8 cellular contexts compared by ENCODE assay signal in genomic region chr10:63464402-63465292, GRCh38. TPM values are rescaled to one million over a fixed set of nuclear protein-coding genes. Genes with fewer than 3 reads are reported as not detected.
DNase-seq lines count a peak whose midpoint lies in the region; ATAC-seq and TF ChIP-seq lines count a peak whose summit lies in the region.

No MANE protein-coding gene starts in this region.

- H3K4me2 ChIP-seq in HCT116 (ENCODE audit: low read length) (peak overlapping the region; percentile 77), MM.1S (ENCODE audit: low read depth, low read length) (peak overlapping the region; percentile 81), skeletal muscle satellite cell (ENCODE audit: low read length) (peak overlapping the region; percentile 83)

- no peaks in the 10 kb centered on the region for H3K36me3 ChIP-seq in HCT116 (ENCODE audit: control insufficient read depth in 1 of 2, insufficient read depth in 2 of 2, low read length in 2 of 2)
- H3K36me3 ChIP-seq in MM.1S (replicated peaks; ENCODE audit: insufficient read depth, low read length): no peaks in the 10 kb centered on the region
- no peaks in the 10 kb centered on the region for H3K36me3 ChIP-seq in skeletal muscle satellite cell (ENCODE audit: insufficient read depth, low read length)

- peak overlapping the region; percentile 79 for H3K27ac ChIP-seq in HCT116 (ENCODE audit: low read depth, low read length)
- H3K27ac ChIP-seq in MM.1S (ENCODE audit: low read length): no peak overlapping the region

- peak overlapping the region; percentile 78 to 88 for H3K4me3 ChIP-seq in HCT116 (replicated peaks in 1 of 2; ENCODE audit: low read depth in 1 of 2, low read length in 2 of 2)
- H3K4me3 ChIP-seq in MM.1S (ENCODE audit: low read length): peak overlapping the region; percentile 90
- peak overlapping the region; percentile 98 for H3K4me3 ChIP-seq in skeletal muscle satellite cell (ENCODE audit: low read length)

- TF ChIP-seq RAD21 in HCT116 (IDR thresholded peaks at IDR 0.05; ENCODE audit: low read depth): 0 out of 2 replicates have a peak, but pooled peaks have one; percentile 1

- H3K79me2 ChIP-seq in HCT116 (ENCODE audit: insufficient read depth, low read length) (peaks cover 90% of the 10 kb centered on the region), MM.1S (ENCODE audit: low read length) (peaks cover 74% of the 10 kb centered on the region)

- TF ChIP-seq POLR2A in HCT116 (IDR thresholded peaks at IDR 0.05; ENCODE audit: borderline replicate concordance, extremely low read depth, insufficient read depth, insufficient read length): no peak

- POLR2A ChIA-PET in HCT116 (lab: Charles Lee): interaction anchor here (0.6 to 1.4 kb wide), 2 partner anchors 10 to 28 kb away, joined by 3 read pairs; no protein-coding TSS in a partner anchor

- H3K9me2 ChIP-seq in HCT116 (ENCODE audit: insufficient read depth) (no peaks in the 10 kb centered on the region), MM.1S (replicated peaks; ENCODE audit: insufficient read depth, low read length) (no peaks in the 10 kb centered on the region)

- H3K9me3 ChIP-seq in HCT116 (ENCODE audit: control insufficient read depth in 1 of 2, insufficient read depth in 1 of 2, low read depth in 1 of 2, low read length in 2 of 2) (no peaks in the 10 kb centered on the region), MM.1S (replicated peaks; ENCODE audit: insufficient read depth, low read length) (no peaks in the 10 kb centered on the region), skeletal muscle satellite cell (replicated peaks; ENCODE audit: low read length) (no peaks in the 10 kb centered on the region)

- H3F3A ChIP-seq in MM.1S (ENCODE audit: insufficient read depth, low read length): peaks cover 10% of the 10 kb centered on the region

- ATAC-seq in HCT116 (peak; percentile 70), left ventricle myocardium superior (peak; percentile 73)

- H3K4me1 ChIP-seq in HCT116 (ENCODE audit: control insufficient read depth in 1 of 2, insufficient read depth in 2 of 2, low read length in 2 of 2) (peaks cover 10 to 24% of the 10 kb centered on the region in 2 experiments; a peak in 3 of 4 replicates), MM.1S (ENCODE audit: low read length) (no peaks in the 10 kb centered on the region), skeletal muscle satellite cell (ENCODE audit: control insufficient read depth, insufficient read depth, low read length) (peaks cover 6% of the 10 kb centered on the region)

- CTCF ChIA-PET in HCT116 (lab: Charles Lee): no interaction called here

- TF ChIP-seq CTCF in HCT116 (IDR thresholded peaks at IDR 0.05 in 2 of 3, conservative IDR thresholded peaks at IDR 0.05 in 1 of 3; ENCODE audit: borderline replicate concordance in 1 of 3, insufficient read depth in 1 of 3, low read depth in 2 of 3, low read length in 2 of 3) (no peak), MM.1S (IDR thresholded peaks at IDR 0.05; ENCODE audit: low read length) (no peak)

- no peak overlapping the region for H2AFZ ChIP-seq in HCT116 (ENCODE audit: low read depth, low read length, poor library complexity, severe bottlenecking)
- H2AFZ ChIP-seq in MM.1S (ENCODE audit: low read length): peak overlapping the region; percentile 77

- H4K20me1 ChIP-seq in HCT116 (ENCODE audit: insufficient read depth): peaks cover 11% of the 10 kb centered on the region; the same call in 1 of the 2 replicates
- no peaks in the 10 kb centered on the region; the same call in 1 of the 2 replicates for H4K20me1 ChIP-seq in MM.1S (ENCODE audit: insufficient read depth, low read length)

- DNase-seq in NCI-H187 (lab: John Stamatoyannopoulos, UW) (peak; percentile 13 to 15), NCI-H187 treated with DMSO at 0.1 percent for 48 hours (lab: John Stamatoyannopoulos, UW) (no peak), HCT116 (ENCODE audit: low read depth, low spot score) (no peak), MM.1S (no peak), left ventricle myocardium superior (no peak)
- DNase-seq in activated naive CD8-positive, alpha-beta T cell treated with anti-CD3 and anti-CD28 coated beads, Interleukin-2, amount 50 U/mL, for 16 hours (ENCODE audit: low read depth, low spot score): peak; percentile 2
- no peak for DNase-seq in activated effector memory CD4-positive, alpha-beta T cell treated with Interleukin-2 at 50 U/mL for 16 hours

- TSS peak; percentile 40 for BruUV-seq in HCT116 (replicated peaks; lab: Mats Ljungman, UMichigan)

- H3K9ac ChIP-seq in HCT116 (ENCODE audit: low read length) (peak overlapping the region; percentile 79), MM.1S (ENCODE audit: low read length) (peak overlapping the region; percentile 67; the same call in 1 of the 2 replicates), skeletal muscle satellite cell (ENCODE audit: low read depth, low read length) (peak overlapping the region; percentile 92)

- RAD21 ChIA-PET in HCT116 (lab: Charles Lee; ENCODE audit: low non-redundant PET in 1 of 2, low total read pairs in 2 of 2, uncharacterized antibody in 2 of 2, unreplicated experiment in 2 of 2): interaction anchor here in 1 of 2 experiments (0.5 to 1.1 kb wide), 2 partner anchors 10 to 256 kb away, joined by 3 to 4 read pairs; no protein-coding TSS in a partner anchor

- intact Hi-C loops in HCT116 (cut with micrococcal nuclease): loop anchor here (5.0 to 10.0 kb wide), 2 partner anchors 163 to 250 kb away; no protein-coding TSS in a partner anchor
- intact Hi-C loops in left ventricle myocardium superior (cut with micrococcal nuclease): no loop called here

- H3K27me3 ChIP-seq in HCT116 (ENCODE audit: insufficient read depth, low read length) (no peaks in the 10 kb centered on the region), MM.1S (replicated peaks; ENCODE audit: insufficient read depth, low read length) (no peaks in the 10 kb centered on the region), skeletal muscle satellite cell (ENCODE audit: control insufficient read depth, insufficient read depth, low read length) (no peaks in the 10 kb centered on the region)

TF ChIP-seq in HCT116, 20 proteins besides CTCF, POLR2A, EP300 and RAD21:
- TF ChIP-seq EZH2phosphoT487 (IDR thresholded peaks at IDR 0.05; ENCODE audit: borderline replicate concordance): no peak

RNA-seq across cellular contexts. Expression of gene JMJD1C, which starts 1.1 kb away (rescaled TPM):
- total RNA-seq in HCT116 (2021; ENCODE audit: unreplicated experiment) (66.3 TPM), left ventricle myocardium superior (32.7 TPM)
- 12.5 and 19.0 TPM in 2 replicates for polyA plus RNA-seq in HCT116 (2012)
- total RNA-seq in skeletal muscle satellite cell (2012; rRNA removed): 68.2 and 74.9 TPM in 2 replicates

RNA-seq across cellular contexts. Expression of gene REEP3, which starts 56.6 kb away (rescaled TPM):
- total RNA-seq in HCT116 (2021; ENCODE audit: unreplicated experiment) (41.3 TPM), left ventricle myocardium superior (17.4 TPM)
- polyA plus RNA-seq in HCT116 (2012): 5.6 and 7.4 TPM in 2 replicates
- total RNA-seq in skeletal muscle satellite cell (2012; rRNA removed): 43.9 and 50.7 TPM in 2 replicates

Comparison
In these comparisons a context has a peak if more than half of its experiments do, and no peak if none do; other contexts are left out.
1. DNase-seq: peak in NCI-H187 (2 of 2) and activated naive CD8-positive, alpha-beta T cell treated with anti-CD3 and anti-CD28 coated beads, Interleukin-2, amount 50 U/mL, for 16 hours (single experiment); none in NCI-H187 treated with DMSO at 0.1 percent for 48 hours (single experiment), HCT116 (single experiment), MM.1S (single experiment), left ventricle myocardium superior (single experiment) and activated effector memory CD4-positive, alpha-beta T cell treated with Interleukin-2 at 50 U/mL for 16 hours (single experiment).
2. Peak in every context shown above with its lines, with median percentiles within 50 percentile points of each other: H3K4me2 ChIP-seq, H3K4me3 ChIP-seq and H3K9ac ChIP-seq.